ENCODE assay signal across 16 cellular contexts in genomic region chr13:28607187-28607955, GRCh38. TPM values are rescaled to one million over a fixed set of nuclear protein-coding genes. Genes with fewer than 3 reads are reported as not detected.
DNase-seq lines count a peak whose midpoint lies in the region; ATAC-seq, FAIRE-seq and TF ChIP-seq lines count a peak whose summit lies in the region.
"Had no signal": no experiment of that assay in that cellular context is flagged by ENCODE, and none has a peak within 500 bp of the region (broad histone marks: within the 10 kb centered on the region; RNA-seq: fewer than 3 reads in every experiment).

No MANE protein-coding gene starts in this region.

- no peaks in the 10 kb centered on the region for H3K27me3 Mint-ChIP-seq in stimulated activated naive B cell treated with anti-CD40 and anti-IgM and Interleukin-4, amounts not matched to agents 10 μg/mL and 1 μg/mL and 100 μg/mL, for 72 hours

- H3K79me2 ChIP-seq in GM12878 (ENCODE audit: control insufficient read depth, insufficient read depth, low read length): no peaks in the 10 kb centered on the region

- no peak for TF ChIP-seq POLR2A in GM12878 (IDR thresholded peaks at IDR 0.05; ENCODE audit: low read depth, low read length)

- RAD21 ChIA-PET in GM12878 (lab: Charles Lee; ENCODE audit: unreplicated experiment): interaction anchor here (1.0 to 1.6 kb wide), 5 partner anchors 22 to 51 kb away, joined by 3 to 6 read pairs (median 4); partner anchors contain the start of gene POMP

- no peak overlapping the region for H3K4me2 ChIP-seq in GM12878 (ENCODE audit: control insufficient read depth, insufficient read depth)
- H3K4me2 ChIP-seq: BLaER1, KMS-11 had no signal

- intact Hi-C loops in GM12878 (cut with micrococcal nuclease; ENCODE audit: unreplicated experiment): no loop called here

- H3K36me3 ChIP-seq in GM12878 (ENCODE audit: control insufficient read depth in 2 of 2, insufficient read depth in 2 of 2, low read length in 1 of 2): no peaks in the 10 kb centered on the region
- H3K36me3 ChIP-seq: BLaER1 had no signal

- WGBS in GM12878 (ENCODE audit: insufficient coverage, insufficient replicate concordance, low lambda C conversion rate, missing lambda C conversion rate): 21% methylated on average over 8 of the region's 8 CpGs

- H3K4me3 ChIP-seq in GM12878: no peak overlapping the region
- H3K4me3 ChIP-seq: BLaER1 had no signal

- DNase-seq in GM12878 (ENCODE audit: low read depth, low spot score) (peak; percentile 12), amniotic stem cell (lab: John Stamatoyannopoulos, UW) (no peak)
- peak; percentile 11 for DNase-seq in stimulated activated naive B cell treated with anti-CD40 and anti-IgM and Interleukin-4, amounts not matched to agents 10 μg/mL and 1 μg/mL and 100 μg/mL, for 72 hours
- DNase-seq: NCI-H1092 treated with DMSO at 0.1 percent for 48 hours, NCI-H1694 treated with DMSO at 0.1 percent for 48 hours, NCI-H446 treated with DMSO at 0.1 percent for 48 hours, NCI-H774, T-helper 2 cell had no signal

- H3K27ac Mint-ChIP-seq in stimulated activated naive B cell treated with anti-CD40 and anti-IgM and Interleukin-4, amounts not matched to agents 10 μg/mL and 1 μg/mL and 100 μg/mL, for 72 hours: no peak overlapping the region

- H3K27ac ChIP-seq in GM12878 (ENCODE audit: control insufficient read depth, insufficient read depth): no peak overlapping the region
- H3K27ac ChIP-seq: BLaER1, KMS-11 had no signal

- H3K36me3 Mint-ChIP-seq in stimulated activated naive B cell treated with anti-CD40 and anti-IgM and Interleukin-4, amounts not matched to agents 10 μg/mL and 1 μg/mL and 100 μg/mL, for 72 hours: no peaks in the 10 kb centered on the region

- H3K4me3 Mint-ChIP-seq in stimulated activated naive B cell treated with anti-CD40 and anti-IgM and Interleukin-4, amounts not matched to agents 10 μg/mL and 1 μg/mL and 100 μg/mL, for 72 hours: no peak overlapping the region

- no peaks in the 10 kb centered on the region for H3K27me3 ChIP-seq in GM12878 (replicated peaks in 1 of 2; ENCODE audit: control insufficient read depth in 2 of 2, insufficient read depth in 2 of 2, low read length in 1 of 2)
- H3K27me3 ChIP-seq: BLaER1 had no signal

- CTCF ChIA-PET in GM12878 (lab: Yijun Ruan, JAX): interaction anchor here (0.9 to 1.6 kb wide), 2 partner anchors 27 to 29 kb away, joined by 6 read pairs; no protein-coding TSS in a partner anchor

- SMC1A ChIA-PET in GM12878 (lab: Charles Lee; ENCODE audit: uncharacterized antibody, unreplicated experiment): interaction anchor here (0.8 to 2.8 kb wide), 9 partner anchors 19 to 623 kb away, joined by 3 to 11 read pairs (median 4); no protein-coding TSS in a partner anchor

- no peak for TF ChIP-seq CTCF in GM12878 (IDR thresholded peaks at IDR 0.05 in 2 of 3, conservative IDR thresholded peaks at IDR 0.05 in 1 of 3; ENCODE audit: control insufficient read depth in 2 of 3, extremely low read depth in 1 of 3, insufficient read depth in 1 of 3, low read depth in 3 of 3, low read length in 3 of 3)

- no peak overlapping the region for H2AFZ ChIP-seq in GM12878 (ENCODE audit: control insufficient read depth, low read depth, low read length)

- ATAC-seq in GM18907 (IDR thresholded peaks at IDR 0.05; ENCODE audit: unreplicated experiment): peak; percentile 60
- peak; percentile 54 for ATAC-seq in HG03108 (IDR thresholded peaks at IDR 0.05; ENCODE audit: unreplicated experiment)
- peak; percentile 79 for ATAC-seq in GM12878
- ATAC-seq in stimulated activated naive B cell treated with anti-CD40 and anti-IgM and Interleukin-4, amounts not matched to agents 10 μg/mL and 1 μg/mL and 100 μg/mL, for 72 hours (replicated peaks): peak; percentile 72 to 95
- ATAC-seq in GM18502 (IDR thresholded peaks at IDR 0.05; ENCODE audit: poor library complexity, unreplicated experiment): no peak
- ATAC-seq in HG02981 (IDR thresholded peaks at IDR 0.05; ENCODE audit: unreplicated experiment): no peak
- ATAC-seq: HepG2, Right ventricle myocardium inferior had no signal

- no peaks in the 10 kb centered on the region for H3K9me3 ChIP-seq in GM12878 (replicated peaks; ENCODE audit: control insufficient read depth, insufficient read depth, low read length)
- H3K9me3 ChIP-seq: BLaER1 had no signal

- FAIRE-seq in GM12878 (lab: Jason Lieb, UNC): no peak
- FAIRE-seq: HepG2 had no signal

- no peaks in the 10 kb centered on the region for H4K20me1 ChIP-seq in GM12878 (ENCODE audit: control insufficient read depth, insufficient read depth)
- H4K20me1 ChIP-seq: BLaER1 had no signal

- in situ Hi-C loops in GM12878 (cut with MboI): no loop called here

- no peaks in the 10 kb centered on the region for H3K9me3 Mint-ChIP-seq in stimulated activated naive B cell treated with anti-CD40 and anti-IgM and Interleukin-4, amounts not matched to agents 10 μg/mL and 1 μg/mL and 100 μg/mL, for 72 hours

- no peak overlapping the region for H3K9ac ChIP-seq in GM12878 (ENCODE audit: control insufficient read depth, insufficient read depth, low read length)
- H3K9ac ChIP-seq: BLaER1, KMS-11 had no signal

- TF ChIP-seq RAD21 in GM12878 (IDR thresholded peaks at IDR 0.05; ENCODE audit: insufficient read depth, low read depth, low read length): no peak

- BruUV-seq in GM12878 (replicated peaks; lab: Mats Ljungman, UMichigan): no TSS peak

- no peak for TF ChIP-seq EP300 in GM12878 (IDR thresholded peaks at IDR 0.05; ENCODE audit: borderline replicate concordance in 1 of 2, control insufficient read depth in 1 of 2, low read depth in 2 of 2, low read length in 2 of 2)

- H3K4me1 Mint-ChIP-seq in stimulated activated naive B cell treated with anti-CD40 and anti-IgM and Interleukin-4, amounts not matched to agents 10 μg/mL and 1 μg/mL and 100 μg/mL, for 72 hours: peaks cover 9 to 21% of the 10 kb centered on the region in 2 donors

- no peaks in the 10 kb centered on the region for H3K4me1 ChIP-seq in GM12878 (ENCODE audit: control insufficient read depth, insufficient read depth, low read length)

- POLR2A ChIA-PET in GM12878 (lab: Charles Lee): interaction anchor here (1.1 kb wide), 1 partner anchor 11 kb away, joined by 3 read pairs; no protein-coding TSS in a partner anchor

TF ChIP-seq in GM12878, 131 proteins besides CTCF, POLR2A, EP300 and RAD21:
- TF ChIP-seq SUZ12 (IDR thresholded peaks at IDR 0.05; ENCODE audit: unreplicated experiment): no peak
- TF ChIP-seq MEF2B (IDR thresholded peaks at IDR 0.05; ENCODE audit: partially characterized antibody, poor library complexity, severe bottlenecking): peak; percentile 97
- TF ChIP-seq BCL3 (IDR thresholded peaks at IDR 0.05; ENCODE audit: borderline replicate concordance, insufficient read depth, low read depth, low read length, poor library complexity, severe bottlenecking): peak; percentile 74
- peak; percentile 40; the same call in 1 of the 2 replicates for TF ChIP-seq JUND (IDR thresholded peaks at IDR 0.05; ENCODE audit: low read depth, low read length)
- no peak for TF ChIP-seq TBL1XR1 (IDR thresholded peaks at IDR 0.05; ENCODE audit: low read depth, low read length)
- TF ChIP-seq ATF7 (IDR thresholded peaks at IDR 0.05; ENCODE audit: low read depth): 0 out of 2 replicates have a peak, but pooled peaks have one; percentile 12
- TF ChIP-seq YBX1 (IDR thresholded peaks at IDR 0.05): peak; percentile 76; the same call in 1 of the 2 replicates
- no peak for TF ChIP-seq IRF4 (IDR thresholded peaks at IDR 0.05; ENCODE audit: low read depth, low read length)
- no peak for TF ChIP-seq MLLT1 (IDR thresholded peaks at IDR 0.05)
- TF ChIP-seq ZNF24 (IDR thresholded peaks at IDR 0.05): peak; percentile 25
- TF ChIP-seq JUNB (IDR thresholded peaks at IDR 0.05): peak; percentile 56; the same call in 1 of the 2 replicates
- TF ChIP-seq RB1 (IDR thresholded peaks at IDR 0.05; ENCODE audit: borderline replicate concordance): peak; percentile 52; the same call in 1 of the 2 replicates
TF ChIP-seq in GM12878: peak in this region for 8.

RNA-seq across cellular contexts. Expression of gene POMP, which starts 51.6 kb away (rescaled TPM):
- total RNA-seq in GM12878 (2013; cell fraction: nucleolus; rRNA removed): 12.9 and 14.2 TPM in 2 replicates
- total RNA-seq in GM12878 (2014; rRNA removed) (96.5 and 108 TPM in 2 replicates), GM12878 (2014; rRNA removed; fragmentation: Illumina TruSeq; extraction: Trizol) (123 and 132 TPM in 2 replicates), GM12878 (2021) (101 TPM in 2 replicates)
- polyA plus RNA-seq in GM12878 (2011; ENCODE audit: low read depth): 83.2 TPM
- polyA plus RNA-seq in GM12878 (2011; rRNA removed) (155 and 228 TPM in 2 replicates), GM12878 (2014; fragmentation: Illumina TruSeq; extraction: Trizol) (128 and 154 TPM in 2 replicates), GM12878 (2014; fragmentation: Nextera tagmentation; extraction: Ambion mirVana) (100 to 1,000 TPM; 655 to 668 TPM), GM12878 (2014; rRNA removed) (83.7 and 90.4 TPM in 2 replicates), GM12878 (2016; fragmentation: Nextera tagmentation; extraction: Ambion mirVana) (100 to 1,000 TPM; 430 to 468 TPM)
- polyA plus RNA-seq in GM12878 (2011; cell fraction: cytosol; rRNA removed): 38.3 and 55.6 TPM in 2 replicates
- polyA plus RNA-seq in GM12878 (2011; cell fraction: nucleus; rRNA removed): 33.6 and 36.4 TPM in 2 replicates
- 132 and 145 TPM in 2 replicates for polyA plus RNA-seq in GM12878 (2012)
- polyA minus RNA-seq in GM12878 (2011; rRNA and poly(A)+ RNA removed): 46.6 and 69.1 TPM in 2 replicates
- polyA minus RNA-seq in GM12878 (2011; cell fraction: cytosol; rRNA and poly(A)+ RNA removed): 25.9 and 26.6 TPM in 2 replicates
- 12.1 and 12.6 TPM in 2 replicates for polyA minus RNA-seq in GM12878 (2011; cell fraction: nucleus; rRNA and poly(A)+ RNA removed)

Comparison
In these comparisons a context has a peak if more than half of its experiments do, and no peak if none do; other contexts are left out.
1. ATAC-seq: peak in GM18907 (single experiment), HG03108 (single experiment), GM12878 (single experiment) and stimulated activated naive B cell treated with anti-CD40 and anti-IgM and Interleukin-4, amounts not matched to agents 10 μg/mL and 1 μg/mL and 100 μg/mL, for 72 hours (2 of 2); none in GM18502 (single experiment) and HG02981 (single experiment).